Comparison of ENCODE assay signal across 8 cellular contexts in genomic region chr20:18632196-18632789, GRCh38. TPM values are rescaled to one million over a fixed set of nuclear protein-coding genes. Genes with fewer than 3 reads are reported as not detected.
DNase-seq lines count a peak whose midpoint lies in the region; ATAC-seq, FAIRE-seq and TF ChIP-seq lines count a peak whose summit lies in the region.

No MANE protein-coding gene starts in this region.

- H3K9me3 ChIP-seq in HAP-1 (no peaks in the 10 kb centered on the region), aorta (ENCODE audit: control insufficient read depth, low read length) (no peaks in the 10 kb centered on the region)

- intact Hi-C loops in aorta (cut with DNase I), result loop anchor here (5.0 to 10.0 kb wide), 4 partner anchors 163 to 1033 kb away; no protein-coding TSS in a partner anchor

- H3K4me3 ChIP-seq in HAP-1, result no peak overlapping the region
- H3K4me3 ChIP-seq in aorta (ENCODE audit: low read length in 2 of 2), result no peak overlapping the region

- 0 out of 2 replicates have a peak, but pooled peaks cover 3% of the 10 kb centered on the region for H3K36me3 ChIP-seq in HAP-1 (replicated peaks)
- no peaks in the 10 kb centered on the region for H3K36me3 ChIP-seq in aorta (ENCODE audit: control insufficient read depth in 1 of 2, insufficient read depth in 2 of 2, low read length in 1 of 2)

- in situ Hi-C loops in HAP-1 (cut with MboI; ENCODE audit: low sequenced_read_pairs), result loop anchor here (25.0 kb wide), 2 partner anchors 555 to 1030 kb away; no protein-coding TSS in a partner anchor

- FAIRE-seq in frontal cortex (lab: Jason Lieb, UNC), result peak; percentile 21

- TF ChIP-seq CTCF in omental fat pad (IDR thresholded peaks at IDR 0.05), result peak in 1 of 3 donors; percentile 69

- no peaks in the 10 kb centered on the region for H3K27me3 ChIP-seq in HAP-1 (ENCODE audit: low read depth)
- no peaks in the 10 kb centered on the region for H3K27me3 ChIP-seq in aorta (ENCODE audit: control insufficient read depth in 1 of 2, insufficient read depth in 2 of 2, low read length in 1 of 2)

- DNase-seq in GF-D8 (lab: John Stamatoyannopoulos, UW) (peak; percentile 15), HAP-1 (ENCODE audit: low spot score in 2 of 2) (peak; percentile 61 to 83), M059J (ENCODE audit: low read depth) (peak; percentile 58), RPMI8226 (peak; percentile 57), frontal cortex (ENCODE audit: low spot score in 2 of 2) (peak in 1 of 2 donors; percentile 44), omental fat pad (ENCODE audit: low spot score) (no peak), aorta (peak; percentile 73 to 81)
- DNase-seq in activated effector memory CD4-positive, alpha-beta T cell treated with Interleukin-2 at 50 U/mL for 16 hours, result peak; percentile 4

- H3K4me1 ChIP-seq in HAP-1 (no peaks in the 10 kb centered on the region), aorta (ENCODE audit: control insufficient read depth in 1 of 2, insufficient read depth in 2 of 2, low read length in 2 of 2) (no peaks in the 10 kb centered on the region)

- 12 to 13% methylated on average over 7 of the region's 7 CpGs for WGBS in aorta, 2 donors

- no peak overlapping the region for H3K27ac ChIP-seq in aorta (ENCODE audit: low read depth in 1 of 2, low read length in 2 of 2)

- ATAC-seq in omental fat pad (ENCODE audit: low FRiP score) (peak; percentile 71), aorta (ENCODE audit: low FRiP score) (peak; percentile 88)

RNA-seq across cellular contexts. Expression of gene DTD1, which starts 44.4 kb away (rescaled TPM):
- 94.2 and 102 TPM in 2 replicates for total RNA-seq in M059J (2014; rRNA removed; shearing (Covaris generic))
- total RNA-seq in frontal cortex (98.2 TPM), omental fat pad (10 to 100 TPM; 20.6 to 35.7 (median 26.7) TPM), aorta (10 to 100 TPM; 20.0 to 20.2 TPM)
- 10 to 100 TPM; 17.8 to 19.7 TPM for polyA plus RNA-seq in aorta
